ENCODE assay signal across 16 cellular contexts in the genomic region with DNA sequence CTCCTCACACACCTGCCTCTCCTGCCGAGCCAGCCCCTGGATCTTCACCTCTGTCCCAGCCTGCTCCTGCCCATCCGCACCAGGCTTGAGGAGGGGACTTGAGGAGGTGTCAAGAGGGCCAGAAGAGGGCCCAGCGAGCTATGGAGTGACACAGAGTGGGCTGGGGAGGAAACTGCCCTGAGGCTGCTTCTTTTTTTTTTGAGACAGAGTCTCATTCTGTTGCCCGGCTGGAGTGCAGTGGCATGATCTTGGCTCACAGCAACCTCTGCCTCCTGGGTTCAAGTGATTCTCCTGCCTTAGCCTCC. TPM values are rescaled to one million over a fixed set of nuclear protein-coding genes. Genes with fewer than 3 reads are reported as not detected.
DNase-seq lines count a peak whose midpoint lies in the region; ATAC-seq, FAIRE-seq and TF ChIP-seq lines count a peak whose summit lies in the region.
"Had no signal": no experiment of that assay in that cellular context is flagged by ENCODE, and none has a peak within 500 bp of the region (broad histone marks: within the 10 kb centered on the region; RNA-seq: fewer than 3 reads in every experiment).

No MANE protein-coding gene starts in this region.

- 0 out of 2 replicates have a peak, but pooled peaks cover 2% of the 10 kb centered on the region for H3F3A ChIP-seq in MM.1S (ENCODE audit: insufficient read depth, low read length)

- RAD21 ChIA-PET in GM12878 (lab: Charles Lee; ENCODE audit: unreplicated experiment): no interaction called here

- TF ChIP-seq EP300 in GM12878 (IDR thresholded peaks at IDR 0.05; ENCODE audit: borderline replicate concordance in 1 of 2, control insufficient read depth in 1 of 2, low read depth in 2 of 2, low read length in 2 of 2) (no peak), gastroesophageal sphincter (IDR thresholded peaks at IDR 0.05) (no peak)

- CTCF ChIA-PET in GM12878 (lab: Yijun Ruan, JAX): interaction anchor here (0.7 to 1.1 kb wide), 2 partner anchors 23 to 118 kb away, joined by 3 read pairs; no protein-coding TSS in a partner anchor

- ATAC-seq in Right ventricle myocardium superior (ENCODE audit: poor library complexity) (peak; percentile 19), GM12878 (no peak), gastroesophageal sphincter (no peak)
- ATAC-seq: K562, PC-3, right cardiac atrium had no signal

- no peak for TF ChIP-seq POLR2A in GM12878 (IDR thresholded peaks at IDR 0.05; ENCODE audit: low read depth, low read length)
- TF ChIP-seq POLR2A in thyroid gland (IDR thresholded peaks at IDR 0.05): no peak
- no peak for TF ChIP-seq POLR2A in gastroesophageal sphincter (IDR thresholded peaks at IDR 0.05)

- POLR2A ChIA-PET in GM12878 (lab: Charles Lee): no interaction called here

- H3K4me2 ChIP-seq in MM.1S (ENCODE audit: low read depth, low read length) (peak overlapping the region; percentile 37; the same call in 1 of the 2 replicates), GM12878 (ENCODE audit: control insufficient read depth, insufficient read depth) (peak overlapping the region; percentile 21; the same call in 1 of the 2 replicates)

- H3K9me3 ChIP-seq in left ventricle myocardium inferior (replicated peaks) (no peaks in the 10 kb centered on the region), MM.1S (replicated peaks; ENCODE audit: insufficient read depth, low read length) (no peaks in the 10 kb centered on the region), GM12878 (replicated peaks; ENCODE audit: control insufficient read depth, insufficient read depth, low read length) (no peaks in the 10 kb centered on the region), thyroid gland (no peaks in the 10 kb centered on the region), gastroesophageal sphincter (no peaks in the 10 kb centered on the region)
- H3K9me3 ChIP-seq: ascending aorta, BE2C, testis had no signal

- no peak overlapping the region for H3K27ac ChIP-seq in left ventricle myocardium inferior (replicated peaks)
- H3K27ac ChIP-seq in MM.1S (ENCODE audit: low read length): peak overlapping the region; percentile 39; the same call in 1 of the 2 replicates
- no peak overlapping the region for H3K27ac ChIP-seq in GM12878 (ENCODE audit: control insufficient read depth, insufficient read depth)
- no peak overlapping the region for H3K27ac ChIP-seq in thyroid gland
- no peak overlapping the region for H3K27ac ChIP-seq in gastroesophageal sphincter
- H3K27ac ChIP-seq: ascending aorta, coronary artery, testis had no signal

- no peaks in the 10 kb centered on the region for H3K9me2 ChIP-seq in MM.1S (replicated peaks; ENCODE audit: insufficient read depth, low read length)

- in situ Hi-C loops in GM12878 (cut with MboI): no loop called here

- H3K4me3 ChIP-seq in left ventricle myocardium inferior: no peak overlapping the region
- H3K4me3 ChIP-seq in MM.1S (ENCODE audit: low read length): no peak overlapping the region
- no peak overlapping the region for H3K4me3 ChIP-seq in GM12878
- H3K4me3 ChIP-seq in thyroid gland (replicated peaks in 1 of 3): no peak overlapping the region
- no peak overlapping the region for H3K4me3 ChIP-seq in gastroesophageal sphincter
- H3K4me3 ChIP-seq: ascending aorta, coronary artery, K562, testis had no signal

- DNase-seq in Right ventricle myocardium superior (no peak), left ventricle myocardium inferior (no peak), MM.1S (no peak), GM12878 (ENCODE audit: low read depth, low spot score) (no peak), thyroid gland (peak; percentile 62 to 82), superior temporal gyrus (ENCODE audit: extremely low spot score) (no peak)
- DNase-seq: BE2C, NCI-H1417 treated with DMSO at 0.1 percent for 48 hours, NCI-H524 treated with DMSO at 0.1 percent for 48 hours, PC-3, right cardiac atrium, testis had no signal

- SMC1A ChIA-PET in GM12878 (lab: Charles Lee; ENCODE audit: uncharacterized antibody, unreplicated experiment): no interaction called here

- no TSS peak for BruUV-seq in GM12878 (replicated peaks; lab: Mats Ljungman, UMichigan)

- H4K20me1 ChIP-seq in MM.1S (ENCODE audit: insufficient read depth, low read length) (no peaks in the 10 kb centered on the region), GM12878 (ENCODE audit: control insufficient read depth, insufficient read depth) (no peaks in the 10 kb centered on the region)

- no peak for FAIRE-seq in GM12878 (lab: Jason Lieb, UNC)
- FAIRE-seq: K562 had no signal

- no peak for TF ChIP-seq RAD21 in GM12878 (IDR thresholded peaks at IDR 0.05; ENCODE audit: insufficient read depth, low read depth, low read length)

- H3K79me2 ChIP-seq in MM.1S (ENCODE audit: low read length) (no peaks in the 10 kb centered on the region), GM12878 (ENCODE audit: control insufficient read depth, insufficient read depth, low read length) (no peaks in the 10 kb centered on the region)

- H3K4me1 ChIP-seq in left ventricle myocardium inferior: peaks cover 13% of the 10 kb centered on the region
- peaks cover 14% of the 10 kb centered on the region for H3K4me1 ChIP-seq in MM.1S (ENCODE audit: low read length)
- peaks cover 10% of the 10 kb centered on the region for H3K4me1 ChIP-seq in GM12878 (ENCODE audit: control insufficient read depth, insufficient read depth, low read length)
- peaks cover 17 to 28% of the 10 kb centered on the region in 2 donors for H3K4me1 ChIP-seq in thyroid gland
- peaks cover 0 to 14% (median 12%) of the 10 kb centered on the region in 3 donors for H3K4me1 ChIP-seq in gastroesophageal sphincter
- H3K4me1 ChIP-seq: testis had no signal

- intact Hi-C loops in Right ventricle myocardium superior (cut with DNase I): no loop called here
- intact Hi-C loops in left ventricle myocardium inferior (cut with micrococcal nuclease): no loop called here
- intact Hi-C loops in GM12878 (cut with micrococcal nuclease; ENCODE audit: unreplicated experiment): no loop called here
- intact Hi-C loops in thyroid gland (cut with DNase I): no loop called here

- H3K9ac ChIP-seq in MM.1S (ENCODE audit: low read length) (no peak overlapping the region), GM12878 (ENCODE audit: control insufficient read depth, insufficient read depth, low read length) (no peak overlapping the region)

- TF ChIP-seq CTCF in left ventricle myocardium inferior (IDR thresholded peaks at IDR 0.05; ENCODE audit: borderline replicate concordance) (no peak), MM.1S (IDR thresholded peaks at IDR 0.05; ENCODE audit: low read length) (no peak), GM12878 (IDR thresholded peaks at IDR 0.05 in 2 of 3, conservative IDR thresholded peaks at IDR 0.05 in 1 of 3; ENCODE audit: control insufficient read depth in 2 of 3, extremely low read depth in 1 of 3, insufficient read depth in 1 of 3, low read depth in 3 of 3, low read length in 3 of 3) (no peak), thyroid gland (IDR thresholded peaks at IDR 0.05) (no peak), gastroesophageal sphincter (IDR thresholded peaks at IDR 0.05) (no peak)

- H3K36me3 ChIP-seq in left ventricle myocardium inferior: no peaks in the 10 kb centered on the region
- no peaks in the 10 kb centered on the region for H3K36me3 ChIP-seq in MM.1S (replicated peaks; ENCODE audit: insufficient read depth, low read length)
- no peaks in the 10 kb centered on the region for H3K36me3 ChIP-seq in GM12878 (ENCODE audit: control insufficient read depth in 2 of 2, insufficient read depth in 2 of 2, low read length in 1 of 2)
- no peaks in the 10 kb centered on the region for H3K36me3 ChIP-seq in thyroid gland
- no peaks in the 10 kb centered on the region for H3K36me3 ChIP-seq in gastroesophageal sphincter
- H3K36me3 ChIP-seq: ascending aorta, BE2C had no signal

- H3K27me3 ChIP-seq in left ventricle myocardium inferior (ENCODE audit: low read depth) (peaks cover 9% of the 10 kb centered on the region), MM.1S (replicated peaks; ENCODE audit: insufficient read depth, low read length) (no peaks in the 10 kb centered on the region), GM12878 (replicated peaks in 1 of 2; ENCODE audit: control insufficient read depth in 2 of 2, insufficient read depth in 2 of 2, low read length in 1 of 2) (no peaks in the 10 kb centered on the region), thyroid gland (no peaks in the 10 kb centered on the region), gastroesophageal sphincter (no peaks in the 10 kb centered on the region)
- H3K27me3 ChIP-seq: ascending aorta, BE2C, testis had no signal

- 40% methylated on average over 4 of the region's 4 CpGs for WGBS in GM12878 (ENCODE audit: insufficient coverage, insufficient replicate concordance, low lambda C conversion rate, missing lambda C conversion rate)
- 56 to 64% methylated on average over 3 to 4 of the region's 4 CpGs for WGBS in thyroid gland, 2 donors
- 79 to 100% methylated on average over 1 to 3 of the region's 4 CpGs for WGBS in gastroesophageal sphincter (ENCODE audit: low coverage in 1 of 2), 2 donors

- peak overlapping the region; percentile 60; the same call in 1 of the 2 replicates for H2AFZ ChIP-seq in MM.1S (ENCODE audit: low read length)
- no peak overlapping the region for H2AFZ ChIP-seq in GM12878 (ENCODE audit: control insufficient read depth, low read depth, low read length)

TF ChIP-seq in GM12878, 131 proteins besides CTCF, POLR2A, EP300 and RAD21 (continues in another document):
- TF ChIP-seq BACH1 (IDR thresholded peaks at IDR 0.05; ENCODE audit: borderline replicate concordance): no peak
- no peak for TF ChIP-seq STAT1 (conservative IDR thresholded peaks at IDR 0.05)
- no peak for TF ChIP-seq LARP7 (IDR thresholded peaks at IDR 0.05)
- TF ChIP-seq JUND (IDR thresholded peaks at IDR 0.05; ENCODE audit: low read depth, low read length): no peak

RNA-seq across cellular contexts. Expression of a gene that starts 21.9 kb away (rescaled TPM):
- total RNA-seq in Right ventricle myocardium superior (12.3 TPM), left ventricle myocardium inferior (9.9 TPM), GM12878 (2014; rRNA removed) (0.23 and 0.38 TPM in 2 replicates), GM12878 (2014; rRNA removed; fragmentation: Illumina TruSeq; extraction: Trizol) (0.28 and 0.45 TPM in 2 replicates), GM12878 (2021) (0.21 and 0.46 TPM in 2 replicates), thyroid gland (100 to 1,000 TPM in 2 of 4 donors, 10 to 100 TPM in 2; 75.8 to 168 (median 108) TPM), gastroesophageal sphincter (10 to 100 TPM; 14.2 to 40.9 (median 29.1) TPM)
- total RNA-seq in GM12878 (2013; cell fraction: nucleolus; rRNA removed): 13.1 and 16.6 TPM in 2 replicates
- polyA plus RNA-seq in GM12878 (2011; ENCODE audit: low read depth): 0.54 TPM
- polyA plus RNA-seq in GM12878 (2011; rRNA removed) (3.2 and 4.2 TPM in 2 replicates), GM12878 (2014; fragmentation: Illumina TruSeq; extraction: Trizol) (0.40 and 0.79 TPM in 2 replicates), GM12878 (2014; fragmentation: Nextera tagmentation; extraction: Ambion mirVana) (under 1 TPM; 0.07 to 0.21 TPM), GM12878 (2014; rRNA removed) (0.27 and 0.31 TPM in 2 replicates), GM12878 (2016; fragmentation: Nextera tagmentation; extraction: Ambion mirVana) (under 1 TPM; 0.32 to 0.83 TPM)
- 2.7 and 3.9 TPM in 2 replicates for polyA plus RNA-seq in GM12878 (2011; cell fraction: cytosol; rRNA removed)
- 5.4 and 6.3 TPM in 2 replicates for polyA plus RNA-seq in GM12878 (2011; cell fraction: nucleus; rRNA removed)
- polyA plus RNA-seq in GM12878 (2012): 0.23 and 0.87 TPM in 2 replicates
- 11.7 and 14.4 TPM in 2 replicates for polyA minus RNA-seq in GM12878 (2011; rRNA and poly(A)+ RNA removed)
- polyA minus RNA-seq in GM12878 (2011; cell fraction: cytosol; rRNA and poly(A)+ RNA removed): 2.8 and 4.3 TPM in 2 replicates
- polyA minus RNA-seq in GM12878 (2011; cell fraction: nucleus; rRNA and poly(A)+ RNA removed): 6.9 and 11.3 TPM in 2 replicates

Comparison
In these comparisons a context has a peak if more than half of its experiments do, and no peak if none do; other contexts are left out.
1. DNase-seq: peak in thyroid gland (2 of 2); none in Right ventricle myocardium superior (single experiment), left ventricle myocardium inferior (single experiment), MM.1S (single experiment), GM12878 (single experiment) and superior temporal gyrus (single experiment).